ENCODE assay signal across 9 cellular contexts in the genomic region with DNA sequence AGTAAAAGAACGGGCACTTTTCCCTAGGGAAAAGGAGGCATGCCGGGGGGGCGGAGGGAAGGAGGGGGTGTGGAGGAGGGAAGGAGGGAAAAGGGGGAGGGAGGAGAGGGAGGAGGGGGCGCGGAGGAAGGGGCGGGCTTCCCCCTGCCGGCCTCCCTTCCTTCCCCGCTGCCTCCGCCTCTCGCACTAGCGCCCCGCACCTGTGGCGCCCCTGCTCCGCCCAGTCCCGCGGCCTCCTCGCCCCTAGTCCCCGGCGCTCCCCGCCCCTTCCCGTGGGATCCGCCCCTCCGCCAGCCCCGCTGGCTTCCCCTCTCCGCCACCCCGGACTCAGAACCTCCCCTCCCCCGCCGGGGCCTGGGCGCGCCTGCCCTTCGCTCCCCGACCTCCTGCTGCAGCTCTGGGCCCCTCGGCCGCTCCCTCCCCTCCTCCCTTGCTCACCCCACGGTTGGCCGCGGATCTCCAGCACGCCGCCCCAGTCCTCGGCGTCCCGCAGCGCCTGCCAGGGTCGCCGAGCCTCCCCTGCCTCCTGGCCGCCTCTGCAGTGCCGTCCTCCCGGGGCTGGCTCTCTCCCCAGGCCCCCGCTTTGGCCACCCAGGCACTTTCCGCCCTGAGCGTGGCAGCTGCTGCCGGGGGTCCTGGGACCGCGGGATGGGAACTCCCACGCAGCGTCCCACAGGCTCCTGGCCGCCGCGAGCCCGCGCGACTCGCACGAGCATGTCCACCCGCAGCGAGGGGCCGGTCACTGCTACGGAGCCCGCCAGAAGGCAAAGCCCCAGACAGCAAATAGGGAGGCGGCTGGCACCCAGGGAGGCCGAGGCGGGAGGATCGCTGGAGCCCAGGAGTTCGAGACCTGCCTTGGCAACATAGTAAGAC.
A peak's percentile ranks its signal among the peaks of the same experiment; 100 is the strongest.
DNase-seq lines count a peak whose midpoint lies in the region; ATAC-seq and TF ChIP-seq lines count a peak whose summit lies in the region.
"Had no signal": no experiment of that assay in that cellular context is flagged by ENCODE, and none has a peak within 500 bp of the region (broad histone marks: within the 10 kb centered on the region; RNA-seq: fewer than 3 reads in every experiment).

No MANE protein-coding gene starts in this region.

- DNase-seq in NCI-H2171 (lab: John Stamatoyannopoulos, UW): peak; percentile 22
- DNase-seq in NCI-H2171 treated with DMSO at 0.1 percent for 48 hours (lab: John Stamatoyannopoulos, UW): no peak
- no peak for DNase-seq in chondrocyte (ENCODE audit: low spot score)
- DNase-seq in left kidney (ENCODE audit: low read depth, low spot score): peak; percentile 94
- DNase-seq in tibial artery: no peak
- DNase-seq in WERI-Rb-1: no peak
- DNase-seq: effector memory CD8-positive, alpha-beta T cell had no signal

- H3K4me3 Mint-ChIP-seq in chondrocyte (ENCODE audit: unreplicated experiment): peak overlapping the region; percentile 69
- H3K4me3 Mint-ChIP-seq: effector memory CD8-positive, alpha-beta T cell had no signal

- peak overlapping the region; percentile 32 for H3K27ac Mint-ChIP-seq in chondrocyte (ENCODE audit: unreplicated experiment)
- H3K27ac Mint-ChIP-seq: effector memory CD8-positive, alpha-beta T cell had no signal

- H3K4me1 ChIP-seq in tibial artery: peaks cover 0 to 28% (median 11%) of the 10 kb centered on the region in 4 donors

- TF ChIP-seq CTCF in chondrocyte (IDR thresholded peaks at IDR 0.05): no peak
- TF ChIP-seq CTCF in tibial artery (IDR thresholded peaks at IDR 0.05): no peak
- no peak for TF ChIP-seq CTCF in WERI-Rb-1 (IDR thresholded peaks at IDR 0.05; ENCODE audit: low read depth, low read length)

- H3K9me3 ChIP-seq in tibial artery: no peaks in the 10 kb centered on the region
- H3K9me3 ChIP-seq in WERI-Rb-1 (ENCODE audit: severe bottlenecking): no peaks in the 10 kb centered on the region

- peaks cover 40% of the 10 kb centered on the region for H3K4me1 Mint-ChIP-seq in chondrocyte (ENCODE audit: low read depth)

- H3K4me3 ChIP-seq in tibial artery (peak overlapping the region; percentile 50 to 75), WERI-Rb-1 (ENCODE audit: low read depth, low read length) (no peak overlapping the region)

- intact Hi-C loops in tibial artery (cut with DNase I; ENCODE audit: low total_unique reads): loop anchor here (10.0 kb wide), 1 partner anchor 270 kb away; no protein-coding TSS in a partner anchor

- H3K36me3 ChIP-seq in tibial artery (no peaks in the 10 kb centered on the region), WERI-Rb-1 (no peaks in the 10 kb centered on the region)

- H3K27ac ChIP-seq in tibial artery (peak overlapping the region in 1 of 2 donors; percentile 50), WERI-Rb-1 (no peak overlapping the region)

- peaks cover 0 to 4% of the 10 kb centered on the region in 2 donors for H3K27me3 ChIP-seq in tibial artery
- no peaks in the 10 kb centered on the region for H3K27me3 ChIP-seq in WERI-Rb-1 (ENCODE audit: insufficient read depth, low read depth, severe bottlenecking)

- H3K27me3 Mint-ChIP-seq in chondrocyte (ENCODE audit: low read depth): no peaks in the 10 kb centered on the region

- ATAC-seq in GM18907 (IDR thresholded peaks at IDR 0.05; ENCODE audit: unreplicated experiment) (no peak), GM21515 (IDR thresholded peaks at IDR 0.05; ENCODE audit: unreplicated experiment) (no peak)
- ATAC-seq: effector memory CD8-positive, alpha-beta T cell had no signal

- peaks cover 2% of the 10 kb centered on the region for H3K36me3 Mint-ChIP-seq in chondrocyte (ENCODE audit: low read depth)

- no peaks in the 10 kb centered on the region for H3K9me3 Mint-ChIP-seq in chondrocyte (ENCODE audit: low read depth)
- H3K9me3 Mint-ChIP-seq: effector memory CD8-positive, alpha-beta T cell had no signal

Comparison
In these comparisons a context has a peak if more than half of its experiments do, and no peak if none do; other contexts are left out.
1. DNase-seq: peak in NCI-H2171 (single experiment) and left kidney (single experiment); none in NCI-H2171 treated with DMSO at 0.1 percent for 48 hours (single experiment), chondrocyte (single experiment), tibial artery (0 of 2) and WERI-Rb-1 (single experiment).